ENCODE assay signal across 1 cellular context in genomic region chr19:9863759-9864158, GRCh38.
TF ChIP-seq lines count a peak whose summit lies in the region.

No MANE protein-coding gene starts in this region.

TF ChIP-seq in GM23338, 12 proteins besides CTCF, POLR2A, EP300 and RAD21:
- TF ChIP-seq JUNB (IDR thresholded peaks at IDR 0.05; ENCODE audit: unreplicated experiment) (no peak), EZH2 (IDR thresholded peaks at IDR 0.05; ENCODE audit: low read depth, unreplicated experiment) (no peak), ETS1 (IDR thresholded peaks at IDR 0.05) (no peak), REST (IDR thresholded peaks at IDR 0.05; ENCODE audit: unreplicated experiment) (no peak), POLR2AphosphoS5 (IDR thresholded peaks at IDR 0.05; ENCODE audit: low read depth) (no peak), STAT1 (IDR thresholded peaks at IDR 0.05; ENCODE audit: unreplicated experiment) (no peak), ZNF331 (CRISPR knock-in tag; IDR thresholded peaks at IDR 0.05; ENCODE audit: low read depth) (no peak), CREB1 (CRISPR knock-in tag; IDR thresholded peaks at IDR 0.05; ENCODE audit: low read depth) (no peak)
